Comparison of ENCODE assay signal across 16 cellular contexts in genomic region chr16:4988647-4989046, GRCh38. TPM values are rescaled to one million over a fixed set of nuclear protein-coding genes. Genes with fewer than 3 reads are reported as not detected.
DNase-seq lines count a peak whose midpoint lies in the region; ATAC-seq and TF ChIP-seq lines count a peak whose summit lies in the region.
"Had no signal": no experiment of that assay in that cellular context is flagged by ENCODE, and none has a peak within 500 bp of the region (broad histone marks: within the 10 kb centered on the region; RNA-seq: fewer than 3 reads in every experiment).

No MANE protein-coding gene starts in this region.

- intact Hi-C loops in Calu3 (cut with micrococcal nuclease; ENCODE audit: unreplicated experiment) = no loop called here
- intact Hi-C loops in lower lobe of right lung (cut with DNase I) = no loop called here
- intact Hi-C loops in aorta (cut with DNase I) = no loop called here
- intact Hi-C loops in ascending aorta (cut with DNase I) = no loop called here

- BruUV-seq in Calu3 (replicated peaks; lab: Mats Ljungman, UMichigan) = no TSS peak

- no peak for TF ChIP-seq CTCF in Calu3 (IDR thresholded peaks at IDR 0.05; ENCODE audit: unreplicated experiment)
- no peak for TF ChIP-seq CTCF in chondrocyte (IDR thresholded peaks at IDR 0.05)
- TF ChIP-seq CTCF in lower lobe of right lung (IDR thresholded peaks at IDR 0.05) = no peak
- TF ChIP-seq CTCF in ascending aorta (IDR thresholded peaks at IDR 0.05) = no peak

- POLR2A ChIA-PET in activated CD8-positive, alpha-beta T cell treated with anti-CD3 and anti-CD28 coated beads, Interleukin-2, amount 10 ng/mL, durations not matched to agents 7 days and 5 days (lab: Charles Lee) = no interaction called here

- H3K27ac ChIP-seq in lower lobe of right lung (no peak overlapping the region), aorta (ENCODE audit: low read depth in 1 of 2, low read length in 2 of 2) (no peak overlapping the region), ascending aorta (no peak overlapping the region)
- H3K27ac ChIP-seq: BLaER1 had no signal

- H3K4me3 Mint-ChIP-seq in Calu3 (ENCODE audit: low read depth, unreplicated experiment) = no peak overlapping the region
- H3K4me3 Mint-ChIP-seq in chondrocyte (ENCODE audit: unreplicated experiment) = no peak overlapping the region
- H3K4me3 Mint-ChIP-seq in activated CD8-positive, alpha-beta T cell treated with anti-CD3 and anti-CD28 coated beads, Interleukin-2, amount 10 ng/mL, durations not matched to agents 7 days and 5 days = no peak overlapping the region

- DNase-seq in Calu3 (no peak), chondrocyte (ENCODE audit: low spot score) (peak; percentile 37), lower lobe of right lung (peak; percentile 3), aorta (peak; percentile 11 to 29), ascending aorta (ENCODE audit: low spot score in 2 of 2) (no peak)
- no peak for DNase-seq in stimulated activated CD4-positive, alpha-beta T cell treated with anti-CD3 and anti-CD28 coated beads, Interleukin-12 subunit alpha, Interleukin-12 subunit beta, amount 100 ng/mL, for 4 hours
- DNase-seq in activated CD8-positive, alpha-beta T cell treated with anti-CD3 and anti-CD28 coated beads, Interleukin-2, amount 10 ng/mL, durations not matched to agents 7 days and 5 days = no peak
- DNase-seq: 8988T; AML-193; CD8-positive, alpha-beta memory T cell; EL; IMR-90; KG1 had no signal

- H3K27ac Mint-ChIP-seq in Calu3 (ENCODE audit: unreplicated experiment) (peak overlapping the region; percentile 25), chondrocyte (ENCODE audit: unreplicated experiment) (no peak overlapping the region)
- no peak overlapping the region for H3K27ac Mint-ChIP-seq in activated CD8-positive, alpha-beta T cell treated with anti-CD3 and anti-CD28 coated beads, Interleukin-2, amount 10 ng/mL, durations not matched to agents 7 days and 5 days
- H3K27ac Mint-ChIP-seq: CD8-positive, alpha-beta memory T cell had no signal

- H3K4me3 ChIP-seq in lower lobe of right lung (no peak overlapping the region), aorta (ENCODE audit: low read length in 2 of 2) (no peak overlapping the region), ascending aorta (no peak overlapping the region)
- H3K4me3 ChIP-seq: BLaER1 had no signal

- ATAC-seq in lower lobe of right lung (no peak), aorta (ENCODE audit: low FRiP score) (no peak)
- ATAC-seq in activated CD8-positive, alpha-beta T cell treated with anti-CD3 and anti-CD28 coated beads, Interleukin-2, amount 10 ng/mL, durations not matched to agents 7 days and 5 days = no peak
- ATAC-seq: HCT116 had no signal

- no peaks in the 10 kb centered on the region for H3K4me1 Mint-ChIP-seq in Calu3 (ENCODE audit: low read depth, unreplicated experiment)
- H3K4me1 Mint-ChIP-seq in chondrocyte (ENCODE audit: low read depth) = no peaks in the 10 kb centered on the region
- H3K4me1 Mint-ChIP-seq in activated CD8-positive, alpha-beta T cell treated with anti-CD3 and anti-CD28 coated beads, Interleukin-2, amount 10 ng/mL, durations not matched to agents 7 days and 5 days (ENCODE audit: low read depth) = peaks cover 1% of the 10 kb centered on the region

- H3K27me3 ChIP-seq in lower lobe of right lung (ENCODE audit: low read depth) (peaks cover 58% of the 10 kb centered on the region), aorta (ENCODE audit: control insufficient read depth in 1 of 2, insufficient read depth in 2 of 2, low read length in 1 of 2) (peaks cover 0 to 2% of the 10 kb centered on the region in 2 donors), ascending aorta (peaks cover 11% of the 10 kb centered on the region)

- H3K27me3 Mint-ChIP-seq in Calu3 (ENCODE audit: unreplicated experiment) (peaks cover 56% of the 10 kb centered on the region), chondrocyte (ENCODE audit: low read depth) (peaks cover 38% of the 10 kb centered on the region)
- H3K27me3 Mint-ChIP-seq in activated CD8-positive, alpha-beta T cell treated with anti-CD3 and anti-CD28 coated beads, Interleukin-2, amount 10 ng/mL, durations not matched to agents 7 days and 5 days (ENCODE audit: low read depth) = peaks cover 34% of the 10 kb centered on the region

- H3K9me3 ChIP-seq in lower lobe of right lung (no peaks in the 10 kb centered on the region), aorta (ENCODE audit: control insufficient read depth, low read length) (peaks cover 4% of the 10 kb centered on the region), ascending aorta (no peaks in the 10 kb centered on the region)
- H3K9me3 ChIP-seq: BLaER1 had no signal

- H3K4me1 ChIP-seq in lower lobe of right lung (no peaks in the 10 kb centered on the region), aorta (ENCODE audit: control insufficient read depth in 1 of 2, insufficient read depth in 2 of 2, low read length in 2 of 2) (no peaks in the 10 kb centered on the region), ascending aorta (no peaks in the 10 kb centered on the region)
- H3K4me1 ChIP-seq: BLaER1 had no signal

- 88% methylated on average over 5 of the region's 5 CpGs for WGBS in aorta, 2 donors

- CTCF ChIA-PET in Calu3 (lab: Charles Lee) = no interaction called here
- CTCF ChIA-PET in activated CD8-positive, alpha-beta T cell treated with anti-CD3 and anti-CD28 coated beads, Interleukin-2, amount 10 ng/mL, durations not matched to agents 7 days and 5 days (lab: Charles Lee) = no interaction called here

- H3K36me3 Mint-ChIP-seq in Calu3 (ENCODE audit: insufficient read depth, unreplicated experiment) (no peaks in the 10 kb centered on the region), chondrocyte (ENCODE audit: low read depth) (peaks cover 2% of the 10 kb centered on the region)
- H3K36me3 Mint-ChIP-seq in activated CD8-positive, alpha-beta T cell treated with anti-CD3 and anti-CD28 coated beads, Interleukin-2, amount 10 ng/mL, durations not matched to agents 7 days and 5 days (ENCODE audit: low read depth) = no peaks in the 10 kb centered on the region
- H3K36me3 Mint-ChIP-seq: CD8-positive, alpha-beta memory T cell had no signal

- H3K9me3 Mint-ChIP-seq in Calu3 (ENCODE audit: low read depth, unreplicated experiment) (peaks cover 4% of the 10 kb centered on the region), chondrocyte (ENCODE audit: low read depth) (peaks cover 8% of the 10 kb centered on the region)
- H3K9me3 Mint-ChIP-seq in activated CD8-positive, alpha-beta T cell treated with anti-CD3 and anti-CD28 coated beads, Interleukin-2, amount 10 ng/mL, durations not matched to agents 7 days and 5 days (ENCODE audit: insufficient read depth) = no peaks in the 10 kb centered on the region

- H3K36me3 ChIP-seq in lower lobe of right lung (no peaks in the 10 kb centered on the region), aorta (ENCODE audit: control insufficient read depth in 1 of 2, insufficient read depth in 2 of 2, low read length in 1 of 2) (no peaks in the 10 kb centered on the region), ascending aorta (no peaks in the 10 kb centered on the region)
- H3K36me3 ChIP-seq: BLaER1 had no signal

RNA-seq across cellular contexts. Expression of gene SEC14L5, which starts 30.5 kb away (rescaled TPM):
- total RNA-seq in Calu3 (2022) (0.52 and 0.54 TPM in 2 replicates), chondrocyte (not detected in 3 replicates), lower lobe of right lung (0.41 TPM), aorta (under 1 TPM; 0.29 to 0.90 TPM), ascending aorta (5.7 TPM)
- polyA plus RNA-seq in aorta = under 1 TPM in 1 of 2 donors, not detected in 1; 0.26 TPM
- total RNA-seq in activated CD8-positive, alpha-beta T cell treated with anti-CD3 and anti-CD28 coated beads, Interleukin-2, amount 10 ng/mL, durations not matched to agents 7 days and 5 days = not detected
- total RNA-seq: CD8-positive, alpha-beta memory T cell; H4; IMR-90 had no signal
- polyA plus RNA-seq: CD8-positive, alpha-beta memory T cell had no signal

RNA-seq across cellular contexts. Expression of gene NAGPA, which starts 45.1 kb away (rescaled TPM):
- 15.8 and 16.1 TPM in 2 replicates for total RNA-seq in Calu3 (2022)
- total RNA-seq in chondrocyte = 10.1 to 11.8 TPM (median 11.3 TPM) in 3 replicates
- total RNA-seq in lower lobe of right lung = 24.1 TPM
- 10 to 100 TPM in 1 of 2 donors, 1 to 10 TPM in 1; 5.4 to 10.9 TPM for total RNA-seq in aorta
- polyA plus RNA-seq in aorta = 1 to 10 TPM; 4.0 to 9.7 TPM
- 23.0 TPM for total RNA-seq in ascending aorta
- total RNA-seq in activated CD8-positive, alpha-beta T cell treated with anti-CD3 and anti-CD28 coated beads, Interleukin-2, amount 10 ng/mL, durations not matched to agents 7 days and 5 days = 10 to 100 TPM; 15.6 TPM

RNA-seq across cellular contexts. Expression of gene PPL, which starts 51.7 kb away (rescaled TPM):
- total RNA-seq in Calu3 (2022) = 75.0 and 104 TPM in 2 replicates
- 0.22 to 1.2 TPM (median 0.97 TPM) in 3 replicates for total RNA-seq in chondrocyte
- 60.5 TPM for total RNA-seq in lower lobe of right lung
- total RNA-seq in aorta = 10 to 100 TPM; 11.9 to 22.9 TPM
- polyA plus RNA-seq in aorta = 10 to 100 TPM in 1 of 2 donors, 1 to 10 TPM in 1; 5.9 to 23.9 TPM
- 25.7 TPM for total RNA-seq in ascending aorta
- not detected for total RNA-seq in activated CD8-positive, alpha-beta T cell treated with anti-CD3 and anti-CD28 coated beads, Interleukin-2, amount 10 ng/mL, durations not matched to agents 7 days and 5 days
- total RNA-seq: CD8-positive, alpha-beta memory T cell had no signal

Comparison
In these comparisons a context has a peak if more than half of its experiments do, and no peak if none do; other contexts are left out.
1. DNase-seq: peak in chondrocyte (single experiment), lower lobe of right lung (single experiment) and aorta (2 of 2); none in Calu3 (single experiment), stimulated activated CD4-positive, alpha-beta T cell treated with anti-CD3 and anti-CD28 coated beads, Interleukin-12 subunit alpha, Interleukin-12 subunit beta, amount 100 ng/mL, for 4 hours (single experiment), ascending aorta (0 of 2) and activated CD8-positive, alpha-beta T cell treated with anti-CD3 and anti-CD28 coated beads, Interleukin-2, amount 10 ng/mL, durations not matched to agents 7 days and 5 days (single experiment).